Comparison of ENCODE assay signal across 8 cellular contexts in the genomic region with DNA sequence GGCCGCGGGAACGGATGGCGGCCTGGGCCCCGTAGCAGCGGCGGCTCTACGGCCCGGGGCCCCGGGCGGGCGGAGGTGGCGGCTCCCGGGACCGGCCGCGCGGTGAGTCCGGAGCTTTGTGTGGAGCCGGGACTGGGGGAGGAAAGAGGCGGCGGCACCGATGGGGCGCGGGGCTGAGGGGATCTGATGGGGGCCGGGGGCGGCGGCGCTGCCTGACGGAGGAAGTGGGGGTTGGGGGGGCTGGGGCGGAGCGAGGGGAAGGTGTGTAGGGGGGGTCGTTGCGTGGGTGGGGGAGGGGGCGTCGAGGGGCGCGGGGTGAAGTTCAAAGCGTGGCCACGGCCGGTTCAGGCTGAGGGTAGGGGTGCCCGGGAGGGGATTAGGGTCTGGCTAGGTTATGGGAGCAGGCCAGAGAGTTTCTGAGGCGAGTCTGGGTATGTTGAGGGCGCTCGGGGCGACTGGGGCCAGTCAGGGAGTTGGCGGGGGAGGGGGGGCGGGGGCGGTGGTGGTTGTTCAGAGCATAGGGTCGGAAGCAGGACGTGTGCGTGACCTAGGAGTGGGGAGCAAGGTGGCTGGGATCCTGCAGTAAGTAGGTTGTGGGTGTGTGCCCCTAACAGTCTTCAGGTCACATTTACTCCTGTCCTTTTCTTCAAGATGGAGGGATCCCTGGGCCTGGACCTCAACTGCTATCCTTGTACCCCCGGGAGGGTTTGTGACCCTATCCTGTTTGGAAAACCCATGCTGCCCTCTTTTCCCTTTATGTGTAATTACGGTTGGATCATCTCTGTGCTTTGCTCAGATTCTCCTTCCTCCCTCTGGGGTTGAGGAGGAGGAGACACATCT. TPM values are rescaled to one million over a fixed set of nuclear protein-coding genes. Genes with fewer than 3 reads are reported as not detected.
A peak's percentile ranks its signal among the peaks of the same experiment; 100 is the strongest.
DNase-seq lines count a peak whose midpoint lies in the region; ATAC-seq, FAIRE-seq and TF ChIP-seq lines count a peak whose summit lies in the region.

No MANE protein-coding gene starts in this region.

- peak overlapping the region; percentile 96 for H3K27ac Mint-ChIP-seq in WTC11
- H3K27ac Mint-ChIP-seq in central memory CD8-positive, alpha-beta T cell (ENCODE audit: low read depth): peak overlapping the region; percentile 84

- CTCF ChIA-PET in WTC11 (lab: Charles Lee): interaction anchor here (0.9 to 1.1 kb wide), 3 partner anchors 31 to 191 kb away, joined by 3 read pairs; no protein-coding TSS in a partner anchor

- no peak for TF ChIP-seq CTCF in WTC11 (IDR thresholded peaks at IDR 0.05)
- TF ChIP-seq CTCF in kidney (IDR thresholded peaks at IDR 0.05; ENCODE audit: borderline replicate concordance, extremely low read depth, insufficient read depth): no peak

- H3K9me3 Mint-ChIP-seq in WTC11: no peaks in the 10 kb centered on the region
- no peaks in the 10 kb centered on the region for H3K9me3 Mint-ChIP-seq in central memory CD8-positive, alpha-beta T cell

- no peak for FAIRE-seq in kidney (lab: Jason Lieb, UNC)

- no peaks in the 10 kb centered on the region for H3K36me3 Mint-ChIP-seq in WTC11
- H3K36me3 Mint-ChIP-seq in central memory CD8-positive, alpha-beta T cell (ENCODE audit: insufficient read depth): peaks cover 11% of the 10 kb centered on the region

- no peaks in the 10 kb centered on the region for H3K27me3 Mint-ChIP-seq in WTC11 (ENCODE audit: low read depth)
- H3K27me3 Mint-ChIP-seq in central memory CD8-positive, alpha-beta T cell: no peaks in the 10 kb centered on the region

- ATAC-seq in GM18907 (IDR thresholded peaks at IDR 0.05; ENCODE audit: unreplicated experiment) (peak; percentile 9), WTC11 (peak; percentile 26), GM21526 (IDR thresholded peaks at IDR 0.05; ENCODE audit: low FRiP score, unreplicated experiment) (no peak)
- peak; percentile 47 for ATAC-seq in central memory CD8-positive, alpha-beta T cell (replicated peaks; ENCODE audit: extremely low read depth, poor library complexity, severe bottlenecking)

- POLR2A ChIA-PET in WTC11 (lab: Charles Lee): interaction anchor here (0.6 kb wide), 1 partner anchor 354 kb away, joined by 3 read pairs; no protein-coding TSS in a partner anchor

- peaks cover 70% of the 10 kb centered on the region for H3K4me1 Mint-ChIP-seq in WTC11
- H3K4me1 Mint-ChIP-seq in central memory CD8-positive, alpha-beta T cell: peaks cover 50% of the 10 kb centered on the region

- intact Hi-C loops in kidney (cut with DNase I): no loop called here

- H3K9ac ChIP-seq in kidney (ENCODE audit: low read length in 2 of 2): peak overlapping the region; percentile 52 to 64

- peaks cover 14 to 19% of the 10 kb centered on the region in 2 donors for H3K4me1 ChIP-seq in kidney (ENCODE audit: control insufficient read depth in 1 of 2, insufficient read depth in 1 of 2, low read depth in 1 of 2, low read length in 2 of 2)

- H3K27ac ChIP-seq in kidney (ENCODE audit: low read depth in 2 of 2, low read length in 2 of 2): peak overlapping the region; percentile 65 to 71

- no peaks in the 10 kb centered on the region for H3K36me3 ChIP-seq in kidney (ENCODE audit: control insufficient read depth in 1 of 2, insufficient read depth in 2 of 2, low read length in 2 of 2)

- H3K4me3 ChIP-seq in kidney (ENCODE audit: low read length in 2 of 2): peak overlapping the region; percentile 70 to 94

- no peaks in the 10 kb centered on the region for H3K9me3 ChIP-seq in kidney (ENCODE audit: control insufficient read depth in 1 of 2, low read length in 2 of 2)

- peak; percentile 80 for DNase-seq in AG08396 (ENCODE audit: low spot score)
- peak; percentile 64 for DNase-seq in NCI-H1105 (lab: John Stamatoyannopoulos, UW)
- DNase-seq in WTC11 (ENCODE audit: low spot score): peak; percentile 33
- no peak for DNase-seq in central memory CD8-positive, alpha-beta T cell (ENCODE audit: low spot score in 2 of 2)
- DNase-seq in kidney: peak; percentile 83
- DNase-seq in stimulated activated CD4-positive, alpha-beta T cell treated with anti-CD3 and anti-CD28 coated beads, Interleukin-12 subunit alpha, Interleukin-12 subunit beta, amount 100 ng/mL, for 48 hours (ENCODE audit: low read depth in 2 of 3, low spot score in 1 of 3): peak; percentile 5 to 39 (median 18)

- H3K4me3 Mint-ChIP-seq in WTC11: peak overlapping the region; percentile 95
- peak overlapping the region; percentile 85 for H3K4me3 Mint-ChIP-seq in central memory CD8-positive, alpha-beta T cell

TF ChIP-seq in WTC11, 78 proteins besides CTCF, POLR2A, EP300 and RAD21:
- no peak for TF ChIP-seq SOX15 (CRISPR knock-in tag; IDR thresholded peaks at IDR 0.05)
- TF ChIP-seq RELA (CRISPR knock-in tag; IDR thresholded peaks at IDR 0.05; ENCODE audit: borderline replicate concordance): no peak
- TF ChIP-seq ZNF138 (CRISPR knock-in tag; conservative IDR thresholded peaks at IDR 0.05): no peak
- TF ChIP-seq, protein P1, sequence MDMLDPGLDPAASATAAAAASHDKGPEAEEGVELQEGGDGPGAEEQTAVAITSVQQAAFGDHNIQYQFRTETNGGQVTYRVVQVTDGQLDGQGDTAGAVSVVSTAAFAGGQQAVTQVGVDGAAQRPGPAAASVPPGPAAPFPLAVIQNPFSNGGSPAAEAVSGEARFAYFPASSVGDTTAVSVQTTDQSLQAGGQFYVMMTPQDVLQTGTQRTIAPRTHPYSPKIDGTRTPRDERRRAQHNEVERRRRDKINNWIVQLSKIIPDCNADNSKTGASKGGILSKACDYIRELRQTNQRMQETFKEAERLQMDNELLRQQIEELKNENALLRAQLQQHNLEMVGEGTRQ (CRISPR knock-in tag; IDR thresholded peaks at IDR 0.05): no peak
- no peak for TF ChIP-seq TEAD1 (CRISPR knock-in tag; IDR thresholded peaks at IDR 0.05)
- TF ChIP-seq SMAD4 (CRISPR knock-in tag; IDR thresholded peaks at IDR 0.05): no peak
- TF ChIP-seq, protein P2, sequence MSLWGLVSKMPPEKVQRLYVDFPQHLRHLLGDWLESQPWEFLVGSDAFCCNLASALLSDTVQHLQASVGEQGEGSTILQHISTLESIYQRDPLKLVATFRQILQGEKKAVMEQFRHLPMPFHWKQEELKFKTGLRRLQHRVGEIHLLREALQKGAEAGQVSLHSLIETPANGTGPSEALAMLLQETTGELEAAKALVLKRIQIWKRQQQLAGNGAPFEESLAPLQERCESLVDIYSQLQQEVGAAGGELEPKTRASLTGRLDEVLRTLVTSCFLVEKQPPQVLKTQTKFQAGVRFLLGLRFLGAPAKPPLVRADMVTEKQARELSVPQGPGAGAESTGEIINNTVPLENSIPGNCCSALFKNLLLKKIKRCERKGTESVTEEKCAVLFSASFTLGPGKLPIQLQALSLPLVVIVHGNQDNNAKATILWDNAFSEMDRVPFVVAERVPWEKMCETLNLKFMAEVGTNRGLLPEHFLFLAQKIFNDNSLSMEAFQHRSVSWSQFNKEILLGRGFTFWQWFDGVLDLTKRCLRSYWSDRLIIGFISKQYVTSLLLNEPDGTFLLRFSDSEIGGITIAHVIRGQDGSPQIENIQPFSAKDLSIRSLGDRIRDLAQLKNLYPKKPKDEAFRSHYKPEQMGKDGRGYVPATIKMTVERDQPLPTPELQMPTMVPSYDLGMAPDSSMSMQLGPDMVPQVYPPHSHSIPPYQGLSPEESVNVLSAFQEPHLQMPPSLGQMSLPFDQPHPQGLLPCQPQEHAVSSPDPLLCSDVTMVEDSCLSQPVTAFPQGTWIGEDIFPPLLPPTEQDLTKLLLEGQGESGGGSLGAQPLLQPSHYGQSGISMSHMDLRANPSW (CRISPR knock-in tag; conservative IDR thresholded peaks at IDR 0.05; ENCODE audit: low read depth): no peak
- no peak for TF ChIP-seq NFYB (CRISPR knock-in tag; conservative IDR thresholded peaks at IDR 0.05; ENCODE audit: low read depth)
- TF ChIP-seq EMX1 (CRISPR knock-in tag; IDR thresholded peaks at IDR 0.05): no peak
- TF ChIP-seq SMAD3 (CRISPR knock-in tag; IDR thresholded peaks at IDR 0.05; ENCODE audit: borderline replicate concordance): no peak

RNA-seq across cellular contexts. Expression of a gene that starts 0.6 kb away (rescaled TPM):
- total RNA-seq in WTC11 (2021) (45.9 to 47.4 TPM (median 46.3 TPM) in 3 replicates), kidney (37.2 TPM)
- 3.1 TPM for polyA plus RNA-seq in kidney (ENCODE audit: insufficient read depth, low read depth, low replicate concordance)

Comparison
In these comparisons a context has a peak if more than half of its experiments do, and no peak if none do; other contexts are left out.
1. DNase-seq: peak in AG08396 (single experiment), NCI-H1105 (single experiment), WTC11 (single experiment), kidney (single experiment) and stimulated activated CD4-positive, alpha-beta T cell treated with anti-CD3 and anti-CD28 coated beads, Interleukin-12 subunit alpha, Interleukin-12 subunit beta, amount 100 ng/mL, for 48 hours (3 of 3); none in central memory CD8-positive, alpha-beta T cell (0 of 2).